8 cellular contexts compared by ENCODE assay signal in genomic region chr11:65574963-65575567, GRCh38. TPM values are rescaled to one million over a fixed set of nuclear protein-coding genes. Genes with fewer than 3 reads are reported as not detected.
DNase-seq lines count a peak whose midpoint lies in the region; ATAC-seq and TF ChIP-seq lines count a peak whose summit lies in the region.

No MANE protein-coding gene starts in this region.

- H3K36me3 Mint-ChIP-seq in activated naive CD4-positive, alpha-beta T cell treated with anti-CD3 and anti-CD28 coated beads, Interleukin-2, amount 50 U/mL, for 24 hours = peaks cover 5% of the 10 kb centered on the region
- no peaks in the 10 kb centered on the region for H3K36me3 Mint-ChIP-seq in glutamatergic neuron (ENCODE audit: unreplicated experiment)

- peak overlapping the region; percentile 53 for H3K4me3 ChIP-seq in WI38 (ENCODE audit: low read depth, low read length)
- peak overlapping the region; percentile 76 for H3K4me3 ChIP-seq in skeletal muscle satellite cell (ENCODE audit: low read length)

- no peaks in the 10 kb centered on the region for H3K27me3 ChIP-seq in skeletal muscle satellite cell (ENCODE audit: control insufficient read depth, insufficient read depth, low read length)

- peaks cover 58% of the 10 kb centered on the region for H3K4me1 ChIP-seq in skeletal muscle satellite cell (ENCODE audit: control insufficient read depth, insufficient read depth, low read length)

- peak overlapping the region; percentile 71 for H3K27ac Mint-ChIP-seq in activated naive CD4-positive, alpha-beta T cell treated with anti-CD3 and anti-CD28 coated beads, Interleukin-2, amount 50 U/mL, for 24 hours
- peak overlapping the region; percentile 52 for H3K27ac Mint-ChIP-seq in glutamatergic neuron (ENCODE audit: unreplicated experiment)

- peak overlapping the region; percentile 96 for H3K4me2 ChIP-seq in skeletal muscle satellite cell (ENCODE audit: low read length)

- no peak overlapping the region for H3K9ac ChIP-seq in skeletal muscle satellite cell (ENCODE audit: low read depth, low read length)

- peaks cover 49% of the 10 kb centered on the region for H3K4me1 Mint-ChIP-seq in activated naive CD4-positive, alpha-beta T cell treated with anti-CD3 and anti-CD28 coated beads, Interleukin-2, amount 50 U/mL, for 24 hours
- peaks cover 20% of the 10 kb centered on the region for H3K4me1 Mint-ChIP-seq in glutamatergic neuron (ENCODE audit: low read depth, unreplicated experiment)

- H3K4me3 Mint-ChIP-seq in activated naive CD4-positive, alpha-beta T cell treated with anti-CD3 and anti-CD28 coated beads, Interleukin-2, amount 50 U/mL, for 24 hours = peak overlapping the region; percentile 90
- peak overlapping the region; percentile 85 for H3K4me3 Mint-ChIP-seq in glutamatergic neuron (ENCODE audit: unreplicated experiment)

- ATAC-seq in GM18909 (IDR thresholded peaks at IDR 0.05; ENCODE audit: poor library complexity, unreplicated experiment) = no peak
- ATAC-seq in HG03432 (IDR thresholded peaks at IDR 0.05; ENCODE audit: unreplicated experiment) = no peak

- H3K27me3 Mint-ChIP-seq in activated naive CD4-positive, alpha-beta T cell treated with anti-CD3 and anti-CD28 coated beads, Interleukin-2, amount 50 U/mL, for 24 hours = no peaks in the 10 kb centered on the region
- H3K27me3 Mint-ChIP-seq in glutamatergic neuron (ENCODE audit: unreplicated experiment) = peaks cover 22% of the 10 kb centered on the region

- H3K9me3 Mint-ChIP-seq in activated naive CD4-positive, alpha-beta T cell treated with anti-CD3 and anti-CD28 coated beads, Interleukin-2, amount 50 U/mL, for 24 hours = no peaks in the 10 kb centered on the region
- peaks cover 28% of the 10 kb centered on the region for H3K9me3 Mint-ChIP-seq in glutamatergic neuron (ENCODE audit: unreplicated experiment)

- no peak for TF ChIP-seq CTCF in WI38 (IDR thresholded peaks at IDR 0.05; ENCODE audit: low read depth, low read length)
- TF ChIP-seq CTCF in glutamatergic neuron (IDR thresholded peaks at IDR 0.05; ENCODE audit: partially characterized antibody, unreplicated experiment) = no peak

- peaks cover 14% of the 10 kb centered on the region for H3K36me3 ChIP-seq in skeletal muscle satellite cell (ENCODE audit: insufficient read depth, low read length)

- DNase-seq in activated naive CD4-positive, alpha-beta T cell treated with Interleukin-2 at 50 U/mL for 16 hours = no peak
- DNase-seq in glutamatergic neuron (no peak), DMS79 treated with DMSO at 0.1 percent for 48 hours (lab: John Stamatoyannopoulos, UW) (no peak)

- no peaks in the 10 kb centered on the region for H3K9me3 ChIP-seq in skeletal muscle satellite cell (replicated peaks; ENCODE audit: low read length)

RNA-seq across cellular contexts. Expression of gene EHBP1L1, which starts 0.8 kb away (rescaled TPM):
- total RNA-seq in glutamatergic neuron (ENCODE audit: unreplicated experiment) = 14.2 TPM
- total RNA-seq in skeletal muscle satellite cell (2012; rRNA removed) = 35.0 and 44.8 TPM in 2 replicates

RNA-seq across cellular contexts. Expression of gene FAM89B, which starts 2.7 kb away (rescaled TPM):
- total RNA-seq in glutamatergic neuron (ENCODE audit: unreplicated experiment) = 184 TPM
- 13.4 and 21.8 TPM in 2 replicates for total RNA-seq in skeletal muscle satellite cell (2012; rRNA removed)

RNA-seq across cellular contexts. Expression of gene ZNRD2, which starts 4.8 kb away (rescaled TPM):
- total RNA-seq in glutamatergic neuron (ENCODE audit: unreplicated experiment) = 37.9 TPM
- total RNA-seq in skeletal muscle satellite cell (2012; rRNA removed) = 77.6 and 102 TPM in 2 replicates

RNA-seq across cellular contexts. Expression of gene LTBP3, which starts 16.9 kb away (rescaled TPM):
- total RNA-seq in glutamatergic neuron (ENCODE audit: unreplicated experiment) = 2.5 TPM
- total RNA-seq in skeletal muscle satellite cell (2012; rRNA removed) = 40.0 and 50.7 TPM in 2 replicates

RNA-seq across cellular contexts. Expression of gene KCNK7, which starts 20.5 kb away (rescaled TPM):
- total RNA-seq in glutamatergic neuron (ENCODE audit: unreplicated experiment) = 0.69 TPM
- 0.25 and 0.44 TPM in 2 replicates for total RNA-seq in skeletal muscle satellite cell (2012; rRNA removed)
